Comparison of ENCODE assay signal across 10 cellular contexts in genomic region chrX:19761554-19762295, GRCh38.
DNase-seq lines count a peak whose midpoint lies in the region; ATAC-seq and TF ChIP-seq lines count a peak whose summit lies in the region.
"Had no signal": no experiment of that assay in that cellular context is flagged by ENCODE, and none has a peak within 500 bp of the region (broad histone marks: within the 10 kb centered on the region; RNA-seq: fewer than 3 reads in every experiment).

No MANE protein-coding gene starts in this region.

- H3K4me2 ChIP-seq in PC-3 (ENCODE audit: low read length) (0 out of 2 replicates have a peak overlapping the region, but pooled peaks have one; percentile 54), trophoblast cell (ENCODE audit: low read length) (peak overlapping the region; percentile 23), hepatocyte (no peak overlapping the region)

- H3K79me2 ChIP-seq in PC-3 (ENCODE audit: low read length), result no peaks in the 10 kb centered on the region
- peaks cover 3% of the 10 kb centered on the region for H3K79me2 ChIP-seq in trophoblast cell (ENCODE audit: control insufficient read depth, insufficient read depth, low read length, poor library complexity)
- no peaks in the 10 kb centered on the region for H3K79me2 ChIP-seq in hepatocyte

- no peak overlapping the region for H3K18ac ChIP-seq in trophoblast cell (ENCODE audit: low read length)

- H3K4ac ChIP-seq in trophoblast cell (ENCODE audit: low read depth, low read length), result no peak overlapping the region

- H4K12ac ChIP-seq in trophoblast cell (ENCODE audit: low read depth, low read length), result no peak overlapping the region

- TF ChIP-seq CTCF in PC-3 (conservative IDR thresholded peaks at IDR 0.05; ENCODE audit: low read depth, low read length) (no peak), GM10266 (IDR thresholded peaks at IDR 0.05; ENCODE audit: control insufficient read depth, insufficient read depth, low read depth, missing control alignments) (no peak), hepatocyte (IDR thresholded peaks at IDR 0.05; ENCODE audit: poor library complexity) (no peak)

- H3K9ac ChIP-seq in PC-3 (ENCODE audit: low read length) (no peak overlapping the region), trophoblast cell (ENCODE audit: low read length) (no peak overlapping the region)

- intact Hi-C loops in PC-3 (cut with micrococcal nuclease), result no loop called here

- peaks cover 3% of the 10 kb centered on the region for H3K36me3 Mint-ChIP-seq in activated T-cell treated with anti-CD3 and anti-CD28 coated beads, Interleukin-2, amount 50 U/mL, for 24 hours (ENCODE audit: low read depth)

- H3K4me3 ChIP-seq in PC-3 (ENCODE audit: low read length) (no peak overlapping the region), trophoblast cell (ENCODE audit: low read depth, low read length) (no peak overlapping the region), hepatocyte (no peak overlapping the region)
- H3K4me3 ChIP-seq: esophagus muscularis mucosa, tibial nerve had no signal

- POLR2A ChIA-PET in PC-3 (lab: Charles Lee; ENCODE audit: unreplicated experiment), result no interaction called here

- no peak overlapping the region for H2BK5ac ChIP-seq in trophoblast cell (ENCODE audit: low read depth, low read length, poor library complexity)

- H3K23ac ChIP-seq in trophoblast cell (ENCODE audit: low read length), result no peak overlapping the region

- no peak for DNase-seq in activated T-cell treated with anti-CD3 and anti-CD28 coated beads, Interleukin-2, amount 50 U/mL, for 24 hours
- DNase-seq in activated T-cell treated with anti-CD3 and anti-CD28 coated beads for 4 hours (no peak), PC-3 (no peak), trophoblast cell (no peak), GM10266 (ENCODE audit: extremely low spot score) (no peak), hepatocyte (ENCODE audit: low spot score) (no peak)

- H3K27me3 Mint-ChIP-seq in activated T-cell treated with anti-CD3 and anti-CD28 coated beads, Interleukin-2, amount 50 U/mL, for 24 hours, result no peaks in the 10 kb centered on the region

- H3F3A ChIP-seq in PC-3 (ENCODE audit: low read length, unreplicated experiment), result no peaks in the 10 kb centered on the region

- H3K4me1 ChIP-seq in PC-3 (ENCODE audit: insufficient read depth, low read length) (peaks cover 25% of the 10 kb centered on the region), trophoblast cell (ENCODE audit: control insufficient read depth in 1 of 2, insufficient read depth in 2 of 2, low read length in 2 of 2) (peaks cover 6 to 12% of the 10 kb centered on the region in 2 experiments), hepatocyte (ENCODE audit: insufficient read depth) (no peaks in the 10 kb centered on the region)

- peak overlapping the region; percentile 73 for H3K27ac Mint-ChIP-seq in activated T-cell treated with anti-CD3 and anti-CD28 coated beads, Interleukin-2, amount 50 U/mL, for 24 hours

- H4K20me1 ChIP-seq in PC-3 (ENCODE audit: low read length) (no peaks in the 10 kb centered on the region), hepatocyte (ENCODE audit: insufficient read depth, poor library complexity, severe bottlenecking) (no peaks in the 10 kb centered on the region)

- no peak overlapping the region for H3K14ac ChIP-seq in trophoblast cell (ENCODE audit: low read length)

- H3K9me2 ChIP-seq in PC-3 (replicated peaks; ENCODE audit: low read length) (no peaks in the 10 kb centered on the region), hepatocyte (replicated peaks; ENCODE audit: insufficient read depth) (no peaks in the 10 kb centered on the region)

- no peak overlapping the region for H2BK120ac ChIP-seq in trophoblast cell (ENCODE audit: insufficient read depth, low read length, poor library complexity)

- no peaks in the 10 kb centered on the region for H3K27me3 ChIP-seq in PC-3 (ENCODE audit: low read length)
- no peaks in the 10 kb centered on the region for H3K27me3 ChIP-seq in trophoblast cell (ENCODE audit: insufficient read depth, low read length)
- H3K27me3 ChIP-seq in hepatocyte, result no peaks in the 10 kb centered on the region
- H3K27me3 ChIP-seq: tibial nerve had no signal

- WGBS in trophoblast cell (ENCODE audit: extremely low coverage, insufficient coverage, insufficient read length), result no CpG with 5 or more reads among the region's 9 CpGs
- WGBS in hepatocyte (ENCODE audit: low lambda C conversion rate, missing lambda C conversion rate), result 75% methylated on average over 9 of the region's 9 CpGs

- H3K9me3 Mint-ChIP-seq in activated T-cell treated with anti-CD3 and anti-CD28 coated beads, Interleukin-2, amount 50 U/mL, for 24 hours, result no peaks in the 10 kb centered on the region

- BruUV-seq in PC-3 (replicated peaks; lab: Mats Ljungman, UMichigan), result no TSS peak

- H2AFZ ChIP-seq in PC-3 (ENCODE audit: low read length) (no peak overlapping the region), trophoblast cell (ENCODE audit: insufficient read depth, low read length, poor library complexity) (no peak overlapping the region), hepatocyte (no peak overlapping the region)

- no peak overlapping the region for H3K27ac ChIP-seq in PC-3 (ENCODE audit: low read length)
- H3K27ac ChIP-seq in trophoblast cell (ENCODE audit: low read depth, low read length), result peak overlapping the region; percentile 62
- no peak overlapping the region for H3K27ac ChIP-seq in hepatocyte
- H3K27ac ChIP-seq: esophagus muscularis mucosa, tibial nerve had no signal

- H2AK5ac ChIP-seq in trophoblast cell (ENCODE audit: low read length), result no peak overlapping the region

- no peaks in the 10 kb centered on the region for H3K79me1 ChIP-seq in trophoblast cell (ENCODE audit: low read length)

- no peak overlapping the region for H2BK12ac ChIP-seq in trophoblast cell (ENCODE audit: low read length)

- no peak overlapping the region for H3K4me3 Mint-ChIP-seq in activated T-cell treated with anti-CD3 and anti-CD28 coated beads, Interleukin-2, amount 50 U/mL, for 24 hours

- H3K36me3 ChIP-seq in PC-3 (ENCODE audit: low read depth, low read length) (no peaks in the 10 kb centered on the region), trophoblast cell (ENCODE audit: control insufficient read depth in 1 of 2, insufficient read depth in 2 of 2, low read length in 2 of 2) (no peaks in the 10 kb centered on the region), hepatocyte (replicated peaks; ENCODE audit: insufficient read depth, low read depth) (no peaks in the 10 kb centered on the region)
- H3K36me3 ChIP-seq: esophagus muscularis mucosa, tibial nerve had no signal

- CTCF ChIA-PET in PC-3 (lab: Charles Lee), result no interaction called here

- H4K91ac ChIP-seq in trophoblast cell (ENCODE audit: low read depth, low read length), result no peak overlapping the region

- H3K4me1 Mint-ChIP-seq in activated T-cell treated with anti-CD3 and anti-CD28 coated beads, Interleukin-2, amount 50 U/mL, for 24 hours (ENCODE audit: low read depth), result peaks cover 76% of the 10 kb centered on the region

- ATAC-seq in HG02943 (IDR thresholded peaks at IDR 0.05; ENCODE audit: low read depth, unreplicated experiment) (peak; percentile 60), PC-3 (no peak), GM21786 (IDR thresholded peaks at IDR 0.05; ENCODE audit: unreplicated experiment) (no peak)

- H4K8ac ChIP-seq in trophoblast cell (ENCODE audit: low read depth, low read length), result no peak overlapping the region

- H3K9me3 ChIP-seq in PC-3 (ENCODE audit: low read length) (no peaks in the 10 kb centered on the region), trophoblast cell (ENCODE audit: insufficient read depth, low read depth, low read length) (no peaks in the 10 kb centered on the region), hepatocyte (ENCODE audit: low read depth) (no peaks in the 10 kb centered on the region)
- H3K9me3 ChIP-seq: esophagus muscularis mucosa, tibial nerve had no signal
